ENCODE assay signal across 12 cellular contexts in genomic region chr3:49346797-49347251, GRCh38. TPM values are rescaled to one million over a fixed set of nuclear protein-coding genes. Genes with fewer than 3 reads are reported as not detected.
DNase-seq lines count a peak whose midpoint lies in the region; ATAC-seq, FAIRE-seq and TF ChIP-seq lines count a peak whose summit lies in the region.
"Had no signal": no experiment of that assay in that cellular context is flagged by ENCODE, and none has a peak within 500 bp of the region (broad histone marks: within the 10 kb centered on the region; RNA-seq: fewer than 3 reads in every experiment).

No MANE protein-coding gene starts in this region.

- H3K79me2 ChIP-seq in fibroblast of lung (ENCODE audit: control insufficient read depth, insufficient read depth, low read length): no peaks in the 10 kb centered on the region

- H3K27me3 ChIP-seq in RWPE2 (ENCODE audit: insufficient read depth, poor library complexity, severe bottlenecking) (no peaks in the 10 kb centered on the region), fibroblast of lung (ENCODE audit: control insufficient read depth, insufficient read depth, low read length) (no peaks in the 10 kb centered on the region), spleen (replicated peaks in 1 of 7) (no peaks in the 10 kb centered on the region)
- H3K27me3 ChIP-seq: body of pancreas had no signal

- TF ChIP-seq POLR2A in H54 (IDR thresholded peaks at IDR 0.05; ENCODE audit: low read depth, low read length): no peak
- TF ChIP-seq POLR2A in spleen (IDR thresholded peaks at IDR 0.05): no peak

- DNase-seq in H54 (ENCODE audit: insufficient read length, low spot score): peak; percentile 45
- peak; percentile 67 for DNase-seq in RWPE2 (ENCODE audit: low spot score)
- DNase-seq in fibroblast of lung (ENCODE audit: low read depth in 2 of 2): peak; percentile 44 to 84
- DNase-seq in spleen: no peak
- DNase-seq in effector CD8-positive, alpha-beta T cell (lab: John Stamatoyannopoulos, UW): no peak
- DNase-seq in NCI-H748 treated with DMSO at 0.1 percent for 48 hours (lab: John Stamatoyannopoulos, UW): no peak
- DNase-seq: body of pancreas, hippocampal formation, NCI-H1105 treated with DMSO at 0.1 percent for 48 hours, OCI-M1 had no signal

- ATAC-seq in RWPE2 (ENCODE audit: low read depth) (peak; percentile 74), GM18861 (IDR thresholded peaks at IDR 0.05; ENCODE audit: unreplicated experiment) (no peak), GM18517 (IDR thresholded peaks at IDR 0.05; ENCODE audit: unreplicated experiment) (no peak)
- ATAC-seq: body of pancreas had no signal

- no peak for FAIRE-seq in H54 (lab: Jason Lieb, UNC)

- TF ChIP-seq CTCF in RWPE2 (IDR thresholded peaks at IDR 0.05; ENCODE audit: poor library complexity, severe bottlenecking) (no peak), fibroblast of lung (conservative IDR thresholded peaks at IDR 0.05 in 1 of 2, IDR thresholded peaks at IDR 0.05 in 1 of 2; ENCODE audit: low read depth in 1 of 2, low read length in 2 of 2) (no peak), spleen (IDR thresholded peaks at IDR 0.05 in 8 of 11, conservative IDR thresholded peaks at IDR 0.05 in 3 of 11) (no peak)

- no peaks in the 10 kb centered on the region for H4K20me1 ChIP-seq in fibroblast of lung (ENCODE audit: control insufficient read depth, extremely low read depth, insufficient read depth, low read length)

- no peak overlapping the region for H3K9ac ChIP-seq in fibroblast of lung (ENCODE audit: insufficient read depth, low read length)

- H3K4me3 ChIP-seq in RWPE2 (ENCODE audit: severe bottlenecking) (no peak overlapping the region), fibroblast of lung (replicated peaks in 1 of 4; ENCODE audit: control extremely low read depth in 1 of 4, insufficient read depth in 1 of 4, low read depth in 3 of 4, low read length in 4 of 4) (no peak overlapping the region), spleen (peak overlapping the region in 1 of 8 donors; percentile 55)
- H3K4me3 ChIP-seq: body of pancreas had no signal

- H3K36me3 ChIP-seq in RWPE2 (ENCODE audit: low read depth): no peaks in the 10 kb centered on the region
- no peaks in the 10 kb centered on the region for H3K36me3 ChIP-seq in fibroblast of lung (ENCODE audit: control insufficient read depth, insufficient read depth, low read length)
- no peaks in the 10 kb centered on the region for H3K36me3 ChIP-seq in spleen

- H3K4me1 ChIP-seq in RWPE2 (ENCODE audit: insufficient read depth, poor library complexity, severe bottlenecking): peaks cover 36% of the 10 kb centered on the region
- peaks cover 4% of the 10 kb centered on the region for H3K4me1 ChIP-seq in fibroblast of lung (ENCODE audit: control insufficient read depth, extremely low read depth, insufficient read depth, low read length)
- H3K4me1 ChIP-seq in spleen: peaks cover 29 to 99% (median 71%) of the 10 kb centered on the region in 6 donors
- H3K4me1 ChIP-seq: body of pancreas had no signal

- WGBS in spleen, 5 donors: 73 to 88% (median 80%) methylated on average over 6 of the region's 6 CpGs

- no peaks in the 10 kb centered on the region for H3K9me3 ChIP-seq in RWPE2 (ENCODE audit: severe bottlenecking)
- no peaks in the 10 kb centered on the region for H3K9me3 ChIP-seq in fibroblast of lung (ENCODE audit: control insufficient read depth, insufficient read depth, low read depth, low read length)
- H3K9me3 ChIP-seq in spleen: no peaks in the 10 kb centered on the region
- H3K9me3 ChIP-seq: body of pancreas had no signal

- no peak overlapping the region for H2AFZ ChIP-seq in fibroblast of lung (ENCODE audit: low read length)

- H3K4me2 ChIP-seq in fibroblast of lung (ENCODE audit: extremely low read depth, insufficient read depth, low read length): no peak overlapping the region

- H3K27ac ChIP-seq in RWPE2 (ENCODE audit: poor library complexity, severe bottlenecking) (peak overlapping the region; percentile 91), fibroblast of lung (ENCODE audit: insufficient read depth, low read length) (no peak overlapping the region), spleen (peak overlapping the region; percentile 36 to 100 (median 98))

- intact Hi-C loops in spleen (cut with DNase I; ENCODE audit: low total_unique reads): no loop called here

RNA-seq across cellular contexts. Expression of gene USP4, which starts 7.0 kb away (rescaled TPM):
- 20.3 and 28.7 TPM in 2 replicates for total RNA-seq in fibroblast of lung
- 47.1 and 53.9 TPM in 2 replicates for polyA plus RNA-seq in fibroblast of lung
- 38.9 and 44.5 TPM in 2 replicates for polyA plus RNA-seq in fibroblast of lung (2012)
- polyA minus RNA-seq in fibroblast of lung (ENCODE audit: low replicate concordance): 44.3 and 60.1 TPM in 2 replicates
- total RNA-seq in spleen: 100 to 1,000 TPM in 2 of 7 donors, 10 to 100 TPM in 5; 48.9 to 107 (median 84.5) TPM
- 10 to 100 TPM; 28.1 to 52.2 (median 33.4) TPM for polyA plus RNA-seq in spleen

RNA-seq across cellular contexts. Expression of gene GPX1, which starts 11.3 kb away (rescaled TPM):
- 447 and 456 TPM in 2 replicates for total RNA-seq in fibroblast of lung
- polyA plus RNA-seq in fibroblast of lung: 227 and 428 TPM in 2 replicates
- 398 and 683 TPM in 2 replicates for polyA plus RNA-seq in fibroblast of lung (2012)
- 235 and 280 TPM in 2 replicates for polyA minus RNA-seq in fibroblast of lung (ENCODE audit: low replicate concordance)
- 100 to 1,000 TPM; 252 to 415 (median 300) TPM for total RNA-seq in spleen
- polyA plus RNA-seq in spleen: 100 to 1,000 TPM; 360 to 652 (median 488) TPM

Comparison
In these comparisons a context has a peak if more than half of its experiments do, and no peak if none do; other contexts are left out.
1. DNase-seq: peak in H54 (single experiment), RWPE2 (single experiment) and fibroblast of lung (2 of 2); none in spleen (single experiment), effector CD8-positive, alpha-beta T cell (single experiment) and NCI-H748 treated with DMSO at 0.1 percent for 48 hours (single experiment).